ENCODE assay signal across 10 cellular contexts in genomic region chr10:46442681-46443275, GRCh38. TPM values are rescaled to one million over a fixed set of nuclear protein-coding genes. Genes with fewer than 3 reads are reported as not detected.
"Had no signal": no experiment of that assay in that cellular context is flagged by ENCODE, and none has a peak within 500 bp of the region (broad histone marks: within the 10 kb centered on the region; RNA-seq: fewer than 3 reads in every experiment).

No MANE protein-coding gene starts in this region.

RNA-seq across cellular contexts. Expression of gene NPY4R, which starts 23.0 kb away (rescaled TPM):
- total RNA-seq: activated CD4-positive, alpha-beta memory T cell treated with anti-CD3 and anti-CD28 coated beads for 36 hours; activated naive CD8-positive, alpha-beta T cell treated with anti-CD3 and anti-CD28 coated beads for 36 hours; bronchial epithelial cell; esophagus squamous epithelium; mesothelial cell of epicardium; natural killer cell; posterior vena cava; skeletal muscle tissue; T-helper 17 cell had no signal
- polyA plus RNA-seq: immature natural killer cell had no signal
